ENCODE assay signal across 14 cellular contexts in genomic region chr15:63023351-63023945, GRCh38. TPM values are rescaled to one million over a fixed set of nuclear protein-coding genes. Genes with fewer than 3 reads are reported as not detected.
DNase-seq lines count a peak whose midpoint lies in the region; ATAC-seq, FAIRE-seq and TF ChIP-seq lines count a peak whose summit lies in the region.
"Had no signal": no experiment of that assay in that cellular context is flagged by ENCODE, and none has a peak within 500 bp of the region (broad histone marks: within the 10 kb centered on the region; RNA-seq: fewer than 3 reads in every experiment).

No MANE protein-coding gene starts in this region.

- H3K56ac ChIP-seq in IMR-90 (ENCODE audit: extremely low read depth, insufficient read depth, low read length) = peak overlapping the region; percentile 35

- peaks cover 35% of the 10 kb centered on the region for H3K9me1 ChIP-seq in IMR-90 (ENCODE audit: insufficient read depth, low read length)

- peak overlapping the region; percentile 68 for H3K4me2 ChIP-seq in IMR-90 (ENCODE audit: low read depth, low read length)
- H3K4me2 ChIP-seq: KMS-11 had no signal

- peak overlapping the region; percentile 85 for H2BK5ac ChIP-seq in IMR-90 (ENCODE audit: low read depth, low read length, poor library complexity, severe bottlenecking)

- H4K20me1 ChIP-seq in IMR-90 (ENCODE audit: insufficient read depth, low read length) = peaks cover 10% of the 10 kb centered on the region; the same call in 1 of the 2 replicates

- peak overlapping the region; percentile 88 for H2BK20ac ChIP-seq in IMR-90 (ENCODE audit: low read depth, low read length)

- TF ChIP-seq CTCF in AG09309 (IDR thresholded peaks at IDR 0.05; ENCODE audit: control insufficient read depth, insufficient read depth, low read depth, low read length, missing control alignments) (no peak), IMR-90 (conservative IDR thresholded peaks at IDR 0.05; ENCODE audit: low read depth, low read length) (no peak), coronary artery (IDR thresholded peaks at IDR 0.05) (no peak)

- BruUV-seq in IMR-90 (replicated peaks; lab: Mats Ljungman, UMichigan) = no TSS peak

- H2BK15ac ChIP-seq in IMR-90 (ENCODE audit: low read depth, low read length) = peak overlapping the region; percentile 83; the same call in 2 of the 3 replicates

- TF ChIP-seq POLR2A in IMR-90 (IDR thresholded peaks at IDR 0.05; ENCODE audit: low read depth, low read length) = no peak

- no peaks in the 10 kb centered on the region for H3K27me3 ChIP-seq in IMR-90 (ENCODE audit: control insufficient read depth, insufficient read depth, low read length)
- no peaks in the 10 kb centered on the region for H3K27me3 ChIP-seq in effector memory CD4-positive, alpha-beta T cell (replicated peaks; ENCODE audit: control insufficient read depth, insufficient read depth, low read length, poor library complexity, severe bottlenecking)

- no peaks in the 10 kb centered on the region for H3K36me3 ChIP-seq in IMR-90 (ENCODE audit: control insufficient read depth, insufficient read depth, low read length)
- no peaks in the 10 kb centered on the region for H3K36me3 ChIP-seq in effector memory CD4-positive, alpha-beta T cell (ENCODE audit: control insufficient read depth, insufficient read depth, low read length)

- CTCF ChIA-PET in IMR-90 (lab: Yijun Ruan, JAX) = interaction anchor here (0.9 kb wide), 1 partner anchor 134 kb away, joined by 4 read pairs; no protein-coding TSS in a partner anchor

- H3K18ac ChIP-seq in IMR-90 (ENCODE audit: low read depth, low read length) = peak overlapping the region; percentile 65; the same call in 1 of the 2 replicates

- FAIRE-seq in RCC 7860 (lab: Jason Lieb, UNC) = no peak

- peak; percentile 11; the same call in 1 of the 2 replicates for TF ChIP-seq RAD21 in IMR-90 (IDR thresholded peaks at IDR 0.05; ENCODE audit: low read length)

- no CpG with 5 or more reads among the region's 3 CpGs for WGBS in IMR-90 (ENCODE audit: extremely low coverage in 2 of 2, insufficient read length in 1 of 2), 2 experiments

- H3K27ac ChIP-seq in IMR-90 (ENCODE audit: insufficient read depth, low read length) = peak overlapping the region; percentile 61
- H3K27ac ChIP-seq in coronary artery = peak overlapping the region; percentile 5 to 80
- no peak overlapping the region for H3K27ac ChIP-seq in effector memory CD4-positive, alpha-beta T cell (ENCODE audit: insufficient read depth, low read length, poor library complexity, severe bottlenecking)
- H3K27ac ChIP-seq: KMS-11 had no signal

- peak overlapping the region; percentile 91 for H4K91ac ChIP-seq in IMR-90 (ENCODE audit: insufficient read depth, low read depth, low read length)

- dilution Hi-C loops in IMR-90 (cut with HindIII; ENCODE audit: low sequenced_read_pairs, unreplicated experiment) = no loop called here

- peak overlapping the region; percentile 68 for H2AK5ac ChIP-seq in IMR-90 (ENCODE audit: low read depth, low read length)

- H3K14ac ChIP-seq in IMR-90 (replicated peaks; ENCODE audit: low read depth, low read length) = peak overlapping the region; percentile 72

- POLR2A ChIA-PET in IMR-90 (lab: Charles Lee; ENCODE audit: unreplicated experiment) = interaction anchor here (0.5 to 1.5 kb wide), 3 partner anchors 19 to 136 kb away, joined by 3 to 8 read pairs (median 4); partner anchors contain the start of gene TPM1

- peak overlapping the region; percentile 47; the same call in 1 of the 2 replicates for H4K5ac ChIP-seq in IMR-90 (ENCODE audit: low read depth, low read length)

- H3K4me1 ChIP-seq in IMR-90 (ENCODE audit: control insufficient read depth, insufficient read depth, low read length) = peaks cover 24% of the 10 kb centered on the region
- H3K4me1 ChIP-seq in effector memory CD4-positive, alpha-beta T cell (ENCODE audit: control insufficient read depth, insufficient read depth, low read length, poor library complexity, severe bottlenecking) = no peaks in the 10 kb centered on the region

- ATAC-seq in IMR-90 (ENCODE audit: low read depth) (peak; percentile 81), HG03025 (IDR thresholded peaks at IDR 0.05; ENCODE audit: low FRiP score, unreplicated experiment) (no peak)
- ATAC-seq: stimulated activated memory B cell treated with anti-CD40 and anti-IgM and Interleukin-4, amounts not matched to agents 10 μg/mL and 1 μg/mL and 100 μg/mL, for 72 hours had no signal

- intact Hi-C loops in IMR-90 (cut with micrococcal nuclease) = loop anchor here (1.0 to 5.0 kb wide), 3 partner anchors 46 to 126 kb away; no protein-coding TSS in a partner anchor

- peaks cover 0 to 11% of the 10 kb centered on the region in 2 experiments; a peak in 1 of 4 replicates for H3K79me1 ChIP-seq in IMR-90 (ENCODE audit: low read depth in 1 of 2, low read length in 2 of 2)

- peak overlapping the region; percentile 14 to 73; a peak in 3 of 4 replicates for H4K8ac ChIP-seq in IMR-90 (ENCODE audit: low read depth in 2 of 2, low read length in 2 of 2)

- H3K23ac ChIP-seq in IMR-90 (ENCODE audit: low read depth, low read length) = peak overlapping the region; percentile 87

- H3K9ac ChIP-seq in IMR-90 (ENCODE audit: low read depth, low read length) = no peak overlapping the region
- H3K9ac ChIP-seq: KMS-11 had no signal

- peak overlapping the region; percentile 84 for H2BK120ac ChIP-seq in IMR-90 (ENCODE audit: low read depth, low read length)

- H3K4ac ChIP-seq in IMR-90 (ENCODE audit: low read depth, low read length) = peak overlapping the region; percentile 93

- no peaks in the 10 kb centered on the region for H3K9me3 ChIP-seq in IMR-90 (ENCODE audit: control insufficient read depth, insufficient read depth, low read length)
- no peaks in the 10 kb centered on the region for H3K9me3 ChIP-seq in effector memory CD4-positive, alpha-beta T cell (ENCODE audit: control insufficient read depth, low read length)

- H2AK9ac ChIP-seq in IMR-90 (replicated peaks; ENCODE audit: low read depth, low read length, poor library complexity) = peak overlapping the region; percentile 33

- H3K4me3 ChIP-seq in AG09309 (ENCODE audit: control insufficient read depth, low read depth, low read length) (no peak overlapping the region), IMR-90 (ENCODE audit: insufficient read depth, low read depth, low read length) (no peak overlapping the region), coronary artery (no peak overlapping the region)
- H3K4me3 ChIP-seq in effector memory CD4-positive, alpha-beta T cell (ENCODE audit: insufficient read depth, low read depth, low read length, poor library complexity, severe bottlenecking) = no peak overlapping the region

- in situ Hi-C loops in IMR-90 (cut with MboI; ENCODE audit: low sequenced_read_pairs) = no loop called here

- peak overlapping the region; percentile 46 for H2AFZ ChIP-seq in IMR-90 (replicated peaks; ENCODE audit: low read length, poor library complexity)

- peak; percentile 68 for DNase-seq in AG09309 (ENCODE audit: low read depth)
- peak; percentile 91 for DNase-seq in IMR-90
- no peak for DNase-seq in coronary artery (ENCODE audit: low spot score)
- peak; percentile 44 for DNase-seq in myocyte (ENCODE audit: low read depth)
- no peak for DNase-seq in SW480 (ENCODE audit: low spot score)
- DNase-seq in RCC 7860 (ENCODE audit: low spot score) = no peak
- DNase-seq in effector memory CD4-positive, alpha-beta T cell = no peak
- DNase-seq: activated CD4-positive, alpha-beta memory T cell treated with anti-CD3 and anti-CD28 coated beads, Interleukin-2, amount 10 ng/mL, durations not matched to agents 7 days and 5 days; C1 segment of cervical spinal cord; DMS79; NCI-H146 had no signal

TF ChIP-seq in IMR-90, 13 proteins besides CTCF, POLR2A, EP300 and RAD21:
- no peak for TF ChIP-seq USF2 (IDR thresholded peaks at IDR 0.05; ENCODE audit: low read depth, low read length)
- TF ChIP-seq RCOR1 (IDR thresholded peaks at IDR 0.05; ENCODE audit: insufficient replicate concordance, low read length) = peak; percentile 49
- TF ChIP-seq CEBPB (IDR thresholded peaks at IDR 0.05; ENCODE audit: low read depth, low read length) = peak; percentile 62
- TF ChIP-seq BHLHE40 (IDR thresholded peaks at IDR 0.05; ENCODE audit: low read depth, low read length) = peak; percentile 89
- peak; percentile 82; the same call in 1 of the 2 replicates for TF ChIP-seq MXI1 (IDR thresholded peaks at IDR 0.05; ENCODE audit: borderline replicate concordance, low read depth, low read length)

RNA-seq across cellular contexts. Expression of gene TPM1, which starts 19.1 kb away (rescaled TPM):
- total RNA-seq in IMR-90 (2012; rRNA removed) (661 and 997 TPM in 2 replicates), myocyte (4,103 and 4,525 TPM in 2 replicates)
- 1,566 and 1,623 TPM in 2 replicates for polyA plus RNA-seq in IMR-90 (2012; rRNA removed)
- polyA plus RNA-seq in IMR-90 (2012; cell fraction: cytosol; rRNA removed) = 700 and 932 TPM in 2 replicates
- 972 and 2,415 TPM in 2 replicates for polyA plus RNA-seq in IMR-90 (2012; cell fraction: nucleus; rRNA removed; ENCODE audit: low replicate concordance)
- polyA plus RNA-seq in myocyte (2012) = 3,640 TPM

Comparison
In these comparisons a context has a peak if more than half of its experiments do, and no peak if none do; other contexts are left out.
1. DNase-seq: peak in AG09309 (single experiment), IMR-90 (single experiment) and myocyte (single experiment); none in coronary artery (single experiment), SW480 (single experiment), RCC 7860 (single experiment) and effector memory CD4-positive, alpha-beta T cell (0 of 3).